20 cellular contexts compared by ENCODE assay signal in genomic region chr3:115217292-115217677, GRCh38.
"Had no signal": no experiment of that assay in that cellular context is flagged by ENCODE, and none has a peak within 500 bp of the region (broad histone marks: within the 10 kb centered on the region; RNA-seq: fewer than 3 reads in every experiment).

No MANE protein-coding gene starts in this region.

- H3K4me3 ChIP-seq: adrenal gland, esophagus muscularis mucosa, psoas muscle, spleen, suprapubic skin, tibial nerve had no signal

- H3K27me3 ChIP-seq: adrenal gland, esophagus muscularis mucosa, spleen, suprapubic skin, tibial nerve had no signal

- H3K36me3 Mint-ChIP-seq: activated naive CD8-positive, alpha-beta T cell; naive B cell had no signal

- H3K4me3 Mint-ChIP-seq: activated naive CD8-positive, alpha-beta T cell; naive B cell; nephron progenitor cell; T-helper 1 cell treated with Interleukin-12 subunit alpha and Interleukin-12 subunit beta and Interleukin-4 antibody, amounts not matched to agents 30 μg/mL and 1 μg/mL, for 36 hours had no signal

- H3K9me3 ChIP-seq: adrenal gland, esophagus muscularis mucosa, psoas muscle, spleen, suprapubic skin, tibial nerve had no signal

- DNase-seq: activated CD4-positive, alpha-beta T cell treated with anti-CD3 and anti-CD28 coated beads, Interleukin-2, amount 50 U/mL, for 4 hours; activated CD8-positive, alpha-beta memory T cell treated with anti-CD3 and anti-CD28 coated beads for 24 hours; activated effector memory CD4-positive, alpha-beta T cell treated with Interleukin-2 at 50 U/mL for 16 hours; activated naive CD4-positive, alpha-beta T cell treated with Interleukin-2 at 50 U/mL for 16 hours; aorta; effector CD4-positive, alpha-beta T cell; left ventricle myocardium superior; psoas muscle; spleen; T-helper 9 cell had no signal

- H3K9me3 Mint-ChIP-seq: nephron progenitor cell; T-helper 1 cell treated with Interleukin-12 subunit alpha and Interleukin-12 subunit beta and Interleukin-4 antibody, amounts not matched to agents 30 μg/mL and 1 μg/mL, for 36 hours had no signal

- H3K79me2 ChIP-seq: parathyroid adenoma had no signal

- H2AFZ ChIP-seq: parathyroid adenoma had no signal

- H3K27ac ChIP-seq: adrenal gland, esophagus muscularis mucosa, parathyroid adenoma, psoas muscle, spleen, suprapubic skin, tibial nerve, VCaP had no signal

- H3K9ac ChIP-seq: parathyroid adenoma had no signal

- H3K27me3 Mint-ChIP-seq: activated naive CD8-positive, alpha-beta T cell had no signal

- H3K4me1 ChIP-seq: parathyroid adenoma had no signal

- H3K36me3 ChIP-seq: adrenal gland, esophagus muscularis mucosa, spleen, suprapubic skin, tibial nerve had no signal

- H3K27ac Mint-ChIP-seq: activated naive CD8-positive, alpha-beta T cell; nephron progenitor cell; T-helper 1 cell treated with Interleukin-12 subunit alpha and Interleukin-12 subunit beta and Interleukin-4 antibody, amounts not matched to agents 30 μg/mL and 1 μg/mL, for 36 hours had no signal
